ENCODE assay signal across 8 cellular contexts in genomic region chr17:42312285-42313130, GRCh38.
DNase-seq lines count a peak whose midpoint lies in the region; ATAC-seq lines count a peak whose summit lies in the region.

No MANE protein-coding gene starts in this region.

- no peaks in the 10 kb centered on the region for H3K27me3 Mint-ChIP-seq in memory B cell

- DNase-seq in NCI-H345 treated with DMSO at 0.1 percent for 48 hours (lab: John Stamatoyannopoulos, UW; ENCODE audit: unreplicated experiment) (peak; percentile 78), memory B cell (ENCODE audit: low spot score in 2 of 2) (peak; percentile 71 to 77)
- peak; percentile 91 for DNase-seq in activated CD8-positive, alpha-beta memory T cell treated with anti-CD3 and anti-CD28 coated beads for 24 hours
- peak; percentile 67 for DNase-seq in effector CD4-positive, alpha-beta T cell
- DNase-seq in stimulated activated CD8-positive, alpha-beta memory T cell treated with anti-CD3 and anti-CD28 coated beads, Interleukin-15, amount 100 ng/mL, for 1 hour (ENCODE audit: low read depth) = peak; percentile 58

- no peak overlapping the region for H3K27ac Mint-ChIP-seq in memory B cell

- H3K27ac ChIP-seq in BLaER1 = no peak overlapping the region

- H4K20me1 ChIP-seq in BLaER1 = peaks cover 24% of the 10 kb centered on the region; the same call in 1 of the 2 replicates

- peak overlapping the region; percentile 86 for H3K4me2 ChIP-seq in BLaER1

- H3K27me3 ChIP-seq in BLaER1 = no peaks in the 10 kb centered on the region

- peak overlapping the region; percentile 70 for H3K4me3 Mint-ChIP-seq in memory B cell

- peaks cover 59% of the 10 kb centered on the region for H3K4me1 ChIP-seq in BLaER1

- peaks cover 65% of the 10 kb centered on the region for H3K36me3 ChIP-seq in BLaER1

- H3K9ac ChIP-seq in BLaER1 = 0 out of 2 replicates have a peak overlapping the region, but pooled peaks have one; percentile 48

- H3K9me3 Mint-ChIP-seq in memory B cell = no peaks in the 10 kb centered on the region

- H3K4me1 Mint-ChIP-seq in memory B cell = peaks cover 31% of the 10 kb centered on the region

- H3K4me3 ChIP-seq in BLaER1 = peak overlapping the region; percentile 58

- H3K9me3 ChIP-seq in BLaER1 = no peaks in the 10 kb centered on the region

- peaks cover 22% of the 10 kb centered on the region for H3K36me3 Mint-ChIP-seq in memory B cell

- ATAC-seq in GM21576 (IDR thresholded peaks at IDR 0.05; ENCODE audit: unreplicated experiment) (peak; percentile 45), memory B cell (ENCODE audit: low read depth) (peak; percentile 60), HG03135 (IDR thresholded peaks at IDR 0.05; ENCODE audit: unreplicated experiment) (no peak)
